ENCODE assay signal across 24 cellular contexts in genomic region chr21:43886565-43886964, GRCh38. TPM values are rescaled to one million over a fixed set of nuclear protein-coding genes. Genes with fewer than 3 reads are reported as not detected.
DNase-seq lines count a peak whose midpoint lies in the region; ATAC-seq, FAIRE-seq and TF ChIP-seq lines count a peak whose summit lies in the region.
"Had no signal": no experiment of that assay in that cellular context is flagged by ENCODE, and none has a peak within 500 bp of the region (broad histone marks: within the 10 kb centered on the region; RNA-seq: fewer than 3 reads in every experiment).

No MANE protein-coding gene starts in this region.

- TF ChIP-seq CTCF in HEK293 (tag by site-specific recombination; IDR thresholded peaks at IDR 0.05) (no peak), endothelial cell (IDR thresholded peaks at IDR 0.05; ENCODE audit: unreplicated experiment) (no peak)

- no peak for ATAC-seq in stimulated activated memory B cell treated with anti-CD40 and anti-IgM and Interleukin-4, amounts not matched to agents 10 μg/mL and 1 μg/mL and 100 μg/mL, for 72 hours
- ATAC-seq: A549 had no signal

- peaks cover 66% of the 10 kb centered on the region for H3K4me1 Mint-ChIP-seq in activated naive CD4-positive, alpha-beta T cell treated with anti-CD3 and anti-CD28 coated beads, Interleukin-2, amount 50 U/mL, for 24 hours
- peaks cover 63% of the 10 kb centered on the region for H3K4me1 Mint-ChIP-seq in activated naive CD4-positive, alpha-beta T cell treated with anti-CD3 and anti-CD28 coated beads for 36 hours (ENCODE audit: low read depth)
- H3K4me1 Mint-ChIP-seq in endothelial cell (ENCODE audit: unreplicated experiment): peaks cover 8% of the 10 kb centered on the region
- peaks cover 44% of the 10 kb centered on the region for H3K4me1 Mint-ChIP-seq in stimulated activated memory B cell treated with anti-CD40 and anti-IgM and Interleukin-4, amounts not matched to agents 10 μg/mL and 1 μg/mL and 100 μg/mL, for 72 hours

- no peaks in the 10 kb centered on the region for H3K27me3 Mint-ChIP-seq in activated naive CD4-positive, alpha-beta T cell treated with anti-CD3 and anti-CD28 coated beads, Interleukin-2, amount 50 U/mL, for 24 hours
- no peaks in the 10 kb centered on the region for H3K27me3 Mint-ChIP-seq in activated naive CD4-positive, alpha-beta T cell treated with anti-CD3 and anti-CD28 coated beads for 36 hours (ENCODE audit: low read depth)
- H3K27me3 Mint-ChIP-seq in endothelial cell (ENCODE audit: unreplicated experiment): no peaks in the 10 kb centered on the region
- no peaks in the 10 kb centered on the region for H3K27me3 Mint-ChIP-seq in stimulated activated memory B cell treated with anti-CD40 and anti-IgM and Interleukin-4, amounts not matched to agents 10 μg/mL and 1 μg/mL and 100 μg/mL, for 72 hours
- H3K27me3 Mint-ChIP-seq: B cell; CD4-positive, alpha-beta memory T cell; CD8-positive, alpha-beta memory T cell had no signal

- no peak for DNase-seq in activated naive CD4-positive, alpha-beta T cell treated with anti-CD3 and anti-CD28 coated beads for 36 hours
- DNase-seq in endothelial cell (ENCODE audit: low spot score) (no peak), cerebellum (ENCODE audit: low spot score) (no peak), urothelium cell line (ENCODE audit: low spot score) (no peak), T-helper 2 cell (no peak)
- DNase-seq: AML-193; Calu3; CD4-positive, alpha-beta memory T cell; CD8-positive, alpha-beta memory T cell; COR-L47; DMS79 treated with DMSO at 0.1 percent for 48 hours; GF-D8 had no signal

- peak overlapping the region; percentile 41 for H3K27ac Mint-ChIP-seq in activated naive CD4-positive, alpha-beta T cell treated with anti-CD3 and anti-CD28 coated beads, Interleukin-2, amount 50 U/mL, for 24 hours
- no peak overlapping the region for H3K27ac Mint-ChIP-seq in activated naive CD4-positive, alpha-beta T cell treated with anti-CD3 and anti-CD28 coated beads for 36 hours
- H3K27ac Mint-ChIP-seq in endothelial cell (ENCODE audit: unreplicated experiment): peak overlapping the region; percentile 16
- H3K27ac Mint-ChIP-seq in stimulated activated memory B cell treated with anti-CD40 and anti-IgM and Interleukin-4, amounts not matched to agents 10 μg/mL and 1 μg/mL and 100 μg/mL, for 72 hours: peak overlapping the region; percentile 26
- H3K27ac Mint-ChIP-seq: B cell had no signal

- H3K4me3 ChIP-seq in HEK293 (ENCODE audit: low read depth, low read length): no peak overlapping the region
- H3K4me3 ChIP-seq: A549; BLaER1 treated with 17β-estradiol and CSF1 and Interleukin-3, amounts not matched to agents 10 nM and 100 nM had no signal

- intact Hi-C loops in activated naive CD4-positive, alpha-beta T cell treated with anti-CD3 and anti-CD28 coated beads for 36 hours (cut with micrococcal nuclease): no loop called here

- POLR2A ChIA-PET in HEK293 (lab: Yijun Ruan, JAX): no interaction called here

- peaks cover 0 to 7% of the 10 kb centered on the region in 2 experiments; a peak in 1 of 3 replicates for H3K36me3 ChIP-seq in HEK293 (ENCODE audit: control insufficient read depth in 2 of 2, insufficient read depth in 1 of 2, low read length in 2 of 2)

- peaks cover 9% of the 10 kb centered on the region for H3K4me1 ChIP-seq in HEK293 (ENCODE audit: control insufficient read depth, insufficient read depth, low read length)

- H3K4me3 Mint-ChIP-seq in activated naive CD4-positive, alpha-beta T cell treated with anti-CD3 and anti-CD28 coated beads, Interleukin-2, amount 50 U/mL, for 24 hours: peak overlapping the region; percentile 2
- no peak overlapping the region for H3K4me3 Mint-ChIP-seq in activated naive CD4-positive, alpha-beta T cell treated with anti-CD3 and anti-CD28 coated beads for 36 hours
- H3K4me3 Mint-ChIP-seq in endothelial cell (ENCODE audit: unreplicated experiment): no peak overlapping the region
- H3K4me3 Mint-ChIP-seq in stimulated activated memory B cell treated with anti-CD40 and anti-IgM and Interleukin-4, amounts not matched to agents 10 μg/mL and 1 μg/mL and 100 μg/mL, for 72 hours: no peak overlapping the region
- H3K4me3 Mint-ChIP-seq: B cell; CD4-positive, alpha-beta memory T cell; CD8-positive, alpha-beta memory T cell had no signal

- no peak overlapping the region for H3K27ac ChIP-seq in HEK293 (ENCODE audit: extremely low read depth, low read depth, low read length)
- H3K27ac ChIP-seq: 22Rv1; A549; BLaER1 treated with 17β-estradiol and CSF1 and Interleukin-3, amounts not matched to agents 10 nM and 100 nM; C4-2B had no signal

- no peak for FAIRE-seq in urothelium cell line (lab: Jason Lieb, UNC)
- FAIRE-seq: A549, D721Med, G401.6, GM12891, GM19239 had no signal

- CTCF ChIA-PET in activated naive CD4-positive, alpha-beta T cell treated with anti-CD3 and anti-CD28 coated beads for 36 hours (lab: Charles Lee): no interaction called here
- CTCF ChIA-PET in HEK293 (lab: Yijun Ruan, JAX): no interaction called here

- no peaks in the 10 kb centered on the region for H3K9me3 ChIP-seq in HEK293 (ENCODE audit: control insufficient read depth, insufficient read depth, low read depth, low read length)
- H3K9me3 ChIP-seq: A549 had no signal

- H3K9me3 Mint-ChIP-seq in activated naive CD4-positive, alpha-beta T cell treated with anti-CD3 and anti-CD28 coated beads, Interleukin-2, amount 50 U/mL, for 24 hours: no peaks in the 10 kb centered on the region
- H3K9me3 Mint-ChIP-seq in activated naive CD4-positive, alpha-beta T cell treated with anti-CD3 and anti-CD28 coated beads for 36 hours: no peaks in the 10 kb centered on the region
- no peaks in the 10 kb centered on the region for H3K9me3 Mint-ChIP-seq in endothelial cell (ENCODE audit: unreplicated experiment)
- no peaks in the 10 kb centered on the region for H3K9me3 Mint-ChIP-seq in stimulated activated memory B cell treated with anti-CD40 and anti-IgM and Interleukin-4, amounts not matched to agents 10 μg/mL and 1 μg/mL and 100 μg/mL, for 72 hours
- H3K9me3 Mint-ChIP-seq: CD4-positive, alpha-beta memory T cell; CD8-positive, alpha-beta memory T cell had no signal

- H3K36me3 Mint-ChIP-seq in activated naive CD4-positive, alpha-beta T cell treated with anti-CD3 and anti-CD28 coated beads, Interleukin-2, amount 50 U/mL, for 24 hours: peaks cover 5% of the 10 kb centered on the region
- H3K36me3 Mint-ChIP-seq in activated naive CD4-positive, alpha-beta T cell treated with anti-CD3 and anti-CD28 coated beads for 36 hours (ENCODE audit: low read depth): peaks cover 13% of the 10 kb centered on the region
- H3K36me3 Mint-ChIP-seq in endothelial cell (ENCODE audit: low read depth, unreplicated experiment): no peaks in the 10 kb centered on the region
- H3K36me3 Mint-ChIP-seq in stimulated activated memory B cell treated with anti-CD40 and anti-IgM and Interleukin-4, amounts not matched to agents 10 μg/mL and 1 μg/mL and 100 μg/mL, for 72 hours: peaks cover 22% of the 10 kb centered on the region

TF ChIP-seq in HEK293, 187 proteins besides CTCF, POLR2A, EP300 and RAD21:
- TF ChIP-seq ZNF146 (tag by site-specific recombination; IDR thresholded peaks at IDR 0.05) (peak; percentile 94), ZNF555 (tag by site-specific recombination; conservative IDR thresholded peaks at IDR 0.05) (no peak)

RNA-seq across cellular contexts. Expression of gene AGPAT3, which starts 21.5 kb away (rescaled TPM):
- 10 to 100 TPM; 57.9 to 64.1 TPM for total RNA-seq in activated naive CD4-positive, alpha-beta T cell treated with anti-CD3 and anti-CD28 coated beads for 36 hours
- total RNA-seq in endothelial cell (ENCODE audit: unreplicated experiment) (22.6 TPM), cerebellum (32.3 TPM)
